ENCODE assay signal across 23 cellular contexts in the genomic region with DNA sequence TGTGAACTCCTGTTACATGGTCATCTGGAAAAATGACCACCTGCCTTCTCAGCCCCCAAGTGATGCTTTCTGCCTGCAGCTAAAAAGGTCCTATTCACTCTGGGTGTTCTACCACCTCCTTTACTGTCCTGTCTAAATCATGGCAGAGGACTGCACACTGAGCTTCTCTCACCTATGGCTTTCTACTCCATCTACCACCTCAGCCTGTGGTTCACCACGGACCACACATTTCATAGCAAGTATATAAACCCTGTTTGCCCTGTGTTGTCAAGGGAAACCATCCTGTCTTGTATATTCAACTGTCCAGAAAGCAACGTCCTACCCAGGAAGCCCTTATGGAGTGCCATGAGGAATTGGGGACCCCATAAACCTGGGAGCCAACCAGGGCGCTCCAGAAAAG.
DNase-seq lines count a peak whose midpoint lies in the region; ATAC-seq and TF ChIP-seq lines count a peak whose summit lies in the region.
"Had no signal": no experiment of that assay in that cellular context is flagged by ENCODE, and none has a peak within 500 bp of the region (broad histone marks: within the 10 kb centered on the region; RNA-seq: fewer than 3 reads in every experiment).

No MANE protein-coding gene starts in this region.

- intact Hi-C loops in activated CD8-positive, alpha-beta T cell treated with anti-CD3 and anti-CD28 coated beads for 36 hours (cut with micrococcal nuclease): no loop called here

- peaks cover 2% of the 10 kb centered on the region for H3K9me3 Mint-ChIP-seq in activated CD8-positive, alpha-beta memory T cell treated with anti-CD3 and anti-CD28 coated beads, Interleukin-2, amount 10 ng/mL, durations not matched to agents 7 days and 5 days (ENCODE audit: low read depth)
- peaks cover 1% of the 10 kb centered on the region for H3K9me3 Mint-ChIP-seq in activated CD8-positive, alpha-beta T cell treated with anti-CD3 and anti-CD28 coated beads for 36 hours
- peaks cover 0 to 3% (median under 1%) of the 10 kb centered on the region in 6 donors for H3K9me3 Mint-ChIP-seq in immature natural killer cell

- CTCF ChIA-PET in activated CD8-positive, alpha-beta memory T cell treated with anti-CD3 and anti-CD28 coated beads, Interleukin-2, amount 10 ng/mL, durations not matched to agents 7 days and 5 days (lab: Charles Lee): no interaction called here
- CTCF ChIA-PET in activated CD8-positive, alpha-beta T cell treated with anti-CD3 and anti-CD28 coated beads for 36 hours (lab: Charles Lee): interaction anchor here (1.4 kb wide), 2 partner anchors 17 to 295 kb away, joined by 3 read pairs; no protein-coding TSS in a partner anchor

- H3K4me3 Mint-ChIP-seq in activated CD8-positive, alpha-beta memory T cell treated with anti-CD3 and anti-CD28 coated beads, Interleukin-2, amount 10 ng/mL, durations not matched to agents 7 days and 5 days: no peak overlapping the region
- H3K4me3 Mint-ChIP-seq in activated CD8-positive, alpha-beta T cell treated with anti-CD3 and anti-CD28 coated beads for 36 hours: no peak overlapping the region
- H3K4me3 Mint-ChIP-seq in immature natural killer cell: no peak overlapping the region
- H3K4me3 Mint-ChIP-seq: H9 had no signal

- ATAC-seq in activated CD8-positive, alpha-beta memory T cell treated with anti-CD3 and anti-CD28 coated beads, Interleukin-2, amount 10 ng/mL, durations not matched to agents 7 days and 5 days: no peak
- no peak for ATAC-seq in activated CD8-positive, alpha-beta T cell treated with anti-CD3 and anti-CD28 coated beads for 36 hours
- ATAC-seq in HG03457 (IDR thresholded peaks at IDR 0.05; ENCODE audit: unreplicated experiment): no peak
- ATAC-seq: A549, GM12878, HCT116 had no signal

- no peak overlapping the region for H3K27ac Mint-ChIP-seq in activated CD8-positive, alpha-beta memory T cell treated with anti-CD3 and anti-CD28 coated beads, Interleukin-2, amount 10 ng/mL, durations not matched to agents 7 days and 5 days
- no peak overlapping the region for H3K27ac Mint-ChIP-seq in activated CD8-positive, alpha-beta T cell treated with anti-CD3 and anti-CD28 coated beads for 36 hours
- no peak overlapping the region for H3K27ac Mint-ChIP-seq in immature natural killer cell
- H3K27ac Mint-ChIP-seq: CD4-positive, alpha-beta memory T cell had no signal

- H3K27ac ChIP-seq in coronary artery: no peak overlapping the region
- H3K27ac ChIP-seq: A549; BLaER1 treated with 17β-estradiol and CSF1 and Interleukin-3, amounts not matched to agents 10 nM and 100 nM; GM23248 had no signal

- peak; percentile 61 for DNase-seq in activated CD8-positive, alpha-beta memory T cell treated with anti-CD3 and anti-CD28 coated beads, Interleukin-2, amount 10 ng/mL, durations not matched to agents 7 days and 5 days
- no peak for DNase-seq in activated CD8-positive, alpha-beta memory T cell treated with anti-CD3 and anti-CD28 coated beads, Interleukin-2, amount 50 U/mL, for 48 hours
- DNase-seq in activated CD8-positive, alpha-beta T cell treated with anti-CD3 and anti-CD28 coated beads for 36 hours: peak; percentile 18
- peak in 2 of 3 donors; percentile 0 for DNase-seq in immature natural killer cell
- DNase-seq in SIG-M5 (lab: John Stamatoyannopoulos, UW): no peak
- DNase-seq in coronary artery (ENCODE audit: low spot score): no peak
- DNase-seq: 8988T; ACHN; AML-193; BE2C; Calu3; CD4-positive, alpha-beta memory T cell; COR-L47; DMS153; EL; GDM1; GM23248; H9 had no signal

- POLR2A ChIA-PET in activated CD8-positive, alpha-beta T cell treated with anti-CD3 and anti-CD28 coated beads for 36 hours (lab: Charles Lee): no interaction called here

- H3K4me3 ChIP-seq in coronary artery: no peak overlapping the region
- H3K4me3 ChIP-seq: A549; BLaER1 treated with 17β-estradiol and CSF1 and Interleukin-3, amounts not matched to agents 10 nM and 100 nM; GM12878; GM23248 had no signal

- TF ChIP-seq CTCF in activated CD8-positive, alpha-beta T cell treated with anti-CD3 and anti-CD28 coated beads for 36 hours (IDR thresholded peaks at IDR 0.05): no peak
- TF ChIP-seq CTCF in coronary artery (IDR thresholded peaks at IDR 0.05): no peak

- H3K36me3 Mint-ChIP-seq in activated CD8-positive, alpha-beta memory T cell treated with anti-CD3 and anti-CD28 coated beads, Interleukin-2, amount 10 ng/mL, durations not matched to agents 7 days and 5 days: no peaks in the 10 kb centered on the region
- no peaks in the 10 kb centered on the region for H3K36me3 Mint-ChIP-seq in activated CD8-positive, alpha-beta T cell treated with anti-CD3 and anti-CD28 coated beads for 36 hours (ENCODE audit: low read depth)
- H3K36me3 Mint-ChIP-seq in immature natural killer cell: no peaks in the 10 kb centered on the region
- H3K36me3 Mint-ChIP-seq: CD4-positive, alpha-beta memory T cell had no signal

- peaks cover 22% of the 10 kb centered on the region for H3K27me3 Mint-ChIP-seq in activated CD8-positive, alpha-beta memory T cell treated with anti-CD3 and anti-CD28 coated beads, Interleukin-2, amount 10 ng/mL, durations not matched to agents 7 days and 5 days
- H3K27me3 Mint-ChIP-seq in activated CD8-positive, alpha-beta T cell treated with anti-CD3 and anti-CD28 coated beads for 36 hours: peaks cover 2% of the 10 kb centered on the region
- peaks cover 0 to 4% (median 3%) of the 10 kb centered on the region in 3 donors for H3K27me3 Mint-ChIP-seq in immature natural killer cell (ENCODE audit: low read depth in 3 of 3)

- peaks cover 5% of the 10 kb centered on the region for H3K4me1 Mint-ChIP-seq in activated CD8-positive, alpha-beta memory T cell treated with anti-CD3 and anti-CD28 coated beads, Interleukin-2, amount 10 ng/mL, durations not matched to agents 7 days and 5 days
- no peaks in the 10 kb centered on the region for H3K4me1 Mint-ChIP-seq in activated CD8-positive, alpha-beta T cell treated with anti-CD3 and anti-CD28 coated beads for 36 hours (ENCODE audit: low read depth)
- H3K4me1 Mint-ChIP-seq in immature natural killer cell: peaks cover 0 to 5% of the 10 kb centered on the region in 2 donors
- H3K4me1 Mint-ChIP-seq: H9 had no signal

Comparison
In these comparisons a context has a peak if more than half of its experiments do, and no peak if none do; other contexts are left out.
1. DNase-seq: peak in activated CD8-positive, alpha-beta memory T cell treated with anti-CD3 and anti-CD28 coated beads, Interleukin-2, amount 10 ng/mL, durations not matched to agents 7 days and 5 days (single experiment), activated CD8-positive, alpha-beta T cell treated with anti-CD3 and anti-CD28 coated beads for 36 hours (single experiment) and immature natural killer cell (2 of 3); none in activated CD8-positive, alpha-beta memory T cell treated with anti-CD3 and anti-CD28 coated beads, Interleukin-2, amount 50 U/mL, for 48 hours (single experiment), SIG-M5 (single experiment) and coronary artery (single experiment).